ENCODE assay signal across 18 cellular contexts in the genomic region with DNA sequence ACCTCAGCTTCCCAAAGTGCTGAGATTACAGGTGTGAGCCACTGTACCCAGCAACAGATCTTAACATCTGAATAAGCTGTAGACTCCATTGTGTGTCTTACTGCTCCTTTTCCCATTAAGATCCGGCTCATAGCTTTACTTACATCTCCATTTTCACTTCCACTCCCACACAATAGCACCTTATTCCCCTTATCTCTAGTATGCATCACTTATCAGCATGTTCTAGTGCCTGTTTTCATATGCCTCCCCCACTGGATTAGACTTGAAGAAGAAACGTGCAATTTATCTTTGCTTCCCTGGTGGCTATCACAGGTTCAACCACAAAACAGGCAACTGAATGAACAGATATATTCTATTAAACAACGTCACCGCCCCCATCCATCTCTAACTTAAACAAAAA.
"Had no signal": no experiment of that assay in that cellular context is flagged by ENCODE, and none has a peak within 500 bp of the region (broad histone marks: within the 10 kb centered on the region; RNA-seq: fewer than 3 reads in every experiment).

No MANE protein-coding gene starts in this region.

- ATAC-seq: effector memory CD8-positive, alpha-beta T cell; left colon; left ventricle myocardium superior; naive thymus-derived CD4-positive, alpha-beta T cell; right cardiac atrium had no signal

- DNase-seq: effector memory CD8-positive, alpha-beta T cell; foreskin melanocyte; head of caudate nucleus; hippocampal formation; left colon; left ventricle myocardium superior; naive thymus-derived CD4-positive, alpha-beta T cell; right cardiac atrium; small intestine; stimulated activated CD4-positive, alpha-beta T cell treated with anti-CD3 and anti-CD28 coated beads, Interleukin-12 subunit alpha, Interleukin-12 subunit beta, amount 100 ng/mL, for 4 hours; stimulated activated naive CD4-positive, alpha-beta T cell; stomach; substantia nigra; transverse colon had no signal

- H3K27ac Mint-ChIP-seq: effector memory CD8-positive, alpha-beta T cell had no signal

- FAIRE-seq: endothelial cell of umbilical vein, small intestine had no signal

- H3K4me3 ChIP-seq: lung, stomach, thoracic aorta, transverse colon had no signal

- H3K27ac ChIP-seq: thoracic aorta, transverse colon had no signal

- H3K9me3 ChIP-seq: stomach, thoracic aorta, transverse colon had no signal

- H3K27me3 ChIP-seq: stomach, transverse colon had no signal

- H3K9me3 Mint-ChIP-seq: effector memory CD8-positive, alpha-beta T cell; naive thymus-derived CD4-positive, alpha-beta T cell; neural crest cell had no signal

- H3K4me1 ChIP-seq: transverse colon had no signal

- H3K4me1 Mint-ChIP-seq: neural crest cell had no signal

- H3K4me3 Mint-ChIP-seq: effector memory CD8-positive, alpha-beta T cell; naive thymus-derived CD4-positive, alpha-beta T cell; neural crest cell had no signal

- H3K27me3 Mint-ChIP-seq: effector memory CD8-positive, alpha-beta T cell; naive thymus-derived CD4-positive, alpha-beta T cell had no signal
